Comparison of ENCODE assay signal across 8 cellular contexts in the genomic region with DNA sequence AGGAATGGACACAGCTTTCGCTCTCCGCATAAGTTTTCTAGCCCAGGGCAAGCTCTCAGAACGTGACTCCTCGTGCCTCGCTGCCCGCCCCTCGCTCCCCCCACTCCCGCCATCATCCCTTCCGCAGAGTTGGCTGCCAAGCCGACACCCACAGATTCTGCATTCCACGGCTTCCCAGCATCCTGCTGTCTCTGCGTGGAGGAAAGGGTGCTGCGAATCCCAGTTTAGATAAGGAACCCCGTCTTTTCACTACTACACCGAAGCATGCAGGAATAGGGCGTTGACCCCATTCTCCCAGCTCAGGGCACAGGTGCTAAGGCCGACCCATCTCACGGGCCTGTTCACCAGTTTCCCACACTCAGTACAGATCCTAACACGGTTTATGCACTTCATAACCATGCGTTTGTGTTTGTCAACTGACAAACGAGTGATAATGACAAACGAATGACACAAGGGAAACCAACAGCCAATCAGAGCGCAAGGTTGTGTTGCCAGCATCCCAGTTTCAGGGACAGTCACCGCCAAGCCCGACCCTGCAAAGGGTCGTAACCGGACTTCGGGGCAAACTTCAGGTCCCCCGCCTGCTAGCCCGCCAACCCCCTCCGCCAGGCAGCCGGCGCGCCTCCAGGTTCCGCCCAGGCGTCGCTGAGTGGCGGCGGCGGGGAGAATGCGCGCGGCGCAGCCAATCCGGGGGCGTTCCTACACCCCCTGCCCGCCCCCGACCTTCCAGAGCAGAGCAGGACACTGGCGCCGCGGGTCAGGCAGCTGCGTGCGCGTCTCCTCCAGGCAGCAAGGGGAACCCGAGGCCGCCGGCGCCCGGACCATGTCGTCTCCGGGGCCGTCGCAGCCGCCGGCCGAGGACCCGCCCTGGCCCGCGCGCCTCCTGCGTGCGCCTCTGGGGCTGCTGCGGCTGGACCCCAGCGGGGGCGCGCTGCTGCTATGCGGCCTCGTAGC. TPM values are rescaled to one million over a fixed set of nuclear protein-coding genes. Genes with fewer than 3 reads are reported as not detected.
DNase-seq lines count a peak whose midpoint lies in the region; ATAC-seq, FAIRE-seq and TF ChIP-seq lines count a peak whose summit lies in the region.

A gene (plus strand): TSS at position 729 of the 954 bp plus-strand sequence. CDS start 95 bp downstream, at position 824.

- H3K9me3 ChIP-seq in kidney (ENCODE audit: control insufficient read depth in 1 of 2, low read length in 2 of 2) = no peaks in the 10 kb centered on the region

- no peaks in the 10 kb centered on the region for H3K36me3 ChIP-seq in kidney (ENCODE audit: control insufficient read depth in 1 of 2, insufficient read depth in 2 of 2, low read length in 2 of 2)

- FAIRE-seq in kidney (lab: Jason Lieb, UNC) = no peak

- TF ChIP-seq CTCF in kidney (IDR thresholded peaks at IDR 0.05; ENCODE audit: borderline replicate concordance, extremely low read depth, insufficient read depth) = no peak

- H3K4me1 ChIP-seq in kidney (ENCODE audit: control insufficient read depth in 1 of 2, insufficient read depth in 1 of 2, low read depth in 1 of 2, low read length in 2 of 2) = peaks cover 5 to 6% of the 10 kb centered on the region in 2 donors

- peak within 1 kb of the TSS; percentile 98 to 99 for H3K4me3 ChIP-seq in kidney (ENCODE audit: low read length in 2 of 2)

- H3K9ac ChIP-seq in kidney (ENCODE audit: low read length in 2 of 2) = peak within 1 kb of the TSS; percentile 76 to 78

- intact Hi-C loops in kidney (cut with DNase I) = no loop called here

- peak; percentile 96 for ATAC-seq in HG02943 (IDR thresholded peaks at IDR 0.05; ENCODE audit: low read depth, unreplicated experiment)

- DNase-seq in NK-92 treated with Interleukin-12 subunit alpha and Interleukin-12 subunit beta, amount 100 ng/mL, for 24 hours (lab: John Stamatoyannopoulos, UW) = peak; percentile 64
- no peak for DNase-seq in NK-92 (lab: John Stamatoyannopoulos, UW; ENCODE audit: unreplicated experiment)
- peak; percentile 50 for DNase-seq in NCI-H2171 treated with DMSO at 0.1 percent for 48 hours (lab: John Stamatoyannopoulos, UW)
- peak; percentile 41 to 58 (median 47) for DNase-seq in activated CD4-positive, CD25-positive, alpha-beta regulatory T cell (lab: John Stamatoyannopoulos, UW)
- DNase-seq in caudate nucleus (lab: John Stamatoyannopoulos, UW) = peak; percentile 28 to 92 (median 80)
- DNase-seq in kidney = peak; percentile 95
- peak; percentile 58 to 60 for DNase-seq in stimulated activated CD4-positive, alpha-beta T cell treated with anti-CD3 and anti-CD28 coated beads, Interleukin-15, amount 100 ng/mL, for 1 hour (ENCODE audit: low read depth in 1 of 2, low spot score in 1 of 2)

- H3K27ac ChIP-seq in caudate nucleus (ENCODE audit: low read depth, low read length) (peak within 1 kb of the TSS; percentile 60), kidney (ENCODE audit: low read depth in 2 of 2, low read length in 2 of 2) (peak within 1 kb of the TSS; percentile 13 to 87)

RNA-seq across cellular contexts. Expression of the gene that starts here (rescaled TPM):
- total RNA-seq in kidney = 5.9 TPM
- 6.3 TPM for polyA plus RNA-seq in kidney (ENCODE audit: insufficient read depth, low read depth, low replicate concordance)
